ENCODE assay signal across 1 cellular context in genomic region chr6:148807784-148808183, GRCh38.
TF ChIP-seq lines count a peak whose summit lies in the region.

No MANE protein-coding gene starts in this region.

TF ChIP-seq in HepG2, 621 proteins besides CTCF, POLR2A, EP300 and RAD21 (continued from another document):
- TF ChIP-seq ZBTB39 (CRISPR knock-in tag; IDR thresholded peaks at IDR 0.05) (no peak), ZBTB3 (CRISPR knock-in tag; IDR thresholded peaks at IDR 0.05; ENCODE audit: borderline replicate concordance, low read depth) (no peak), ZNF468 (CRISPR knock-in tag; IDR thresholded peaks at IDR 0.05) (no peak), ATF2 (CRISPR knock-in tag; IDR thresholded peaks at IDR 0.05) (no peak), ZNF414 (CRISPR knock-in tag; IDR thresholded peaks at IDR 0.05) (no peak), SIN3A (IDR thresholded peaks at IDR 0.05; ENCODE audit: borderline replicate concordance, low read depth, low read length) (no peak)
